In the genomic region with DNA sequence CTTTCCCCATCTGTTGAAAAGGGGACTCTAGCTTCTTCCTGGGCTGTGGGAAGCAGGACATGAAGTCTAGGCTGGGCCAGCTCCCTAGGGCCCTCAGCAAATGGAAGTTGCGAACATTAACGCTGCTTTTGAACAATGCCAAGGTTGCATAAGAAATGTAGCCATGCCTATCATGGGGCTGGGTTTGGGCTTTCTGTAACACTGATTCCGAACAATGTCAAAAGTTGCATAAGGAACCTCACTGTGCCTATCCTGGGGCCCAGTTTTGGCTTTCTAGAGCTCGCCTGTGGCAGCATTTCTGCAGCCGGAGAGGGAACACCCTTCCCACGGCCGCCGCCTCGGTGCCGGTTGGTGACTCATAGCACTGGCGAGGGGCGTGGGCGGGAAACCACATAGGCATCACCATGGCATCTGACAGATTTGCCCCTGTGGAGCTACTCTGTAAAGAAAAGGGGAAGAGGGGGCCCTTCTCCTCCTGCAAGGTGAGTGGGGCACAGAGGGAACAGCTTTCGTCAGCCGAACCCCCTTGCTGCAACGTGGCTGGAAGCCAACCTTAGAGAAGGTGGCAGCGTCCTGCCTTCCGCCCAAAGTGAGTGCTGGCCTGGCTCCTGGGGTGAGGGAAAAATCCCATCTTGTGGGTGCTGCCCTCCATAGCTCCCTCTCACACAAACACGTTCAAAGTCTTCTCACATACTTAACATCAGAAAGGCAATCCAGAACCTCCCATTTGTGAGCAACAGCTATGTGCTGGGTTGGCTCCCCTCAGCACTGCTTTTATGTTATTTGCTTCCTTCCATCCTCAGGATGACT, we compare ENCODE assay signal across 10 cellular contexts. TPM values are rescaled to one million over a fixed set of nuclear protein-coding genes. Genes with fewer than 3 reads are reported as not detected.
DNase-seq lines count a peak whose midpoint lies in the region; ATAC-seq, FAIRE-seq and TF ChIP-seq lines count a peak whose summit lies in the region.
"Had no signal": no experiment of that assay in that cellular context is flagged by ENCODE, and none has a peak within 500 bp of the region (broad histone marks: within the 10 kb centered on the region; RNA-seq: fewer than 3 reads in every experiment).

No MANE protein-coding gene starts in this region.

- TF ChIP-seq POLR2A in GM12892 (IDR thresholded peaks at IDR 0.05; ENCODE audit: low read depth, low read length), result no peak

- no peaks in the 10 kb centered on the region for H3K9me3 Mint-ChIP-seq in MCF 10A (ENCODE audit: unreplicated experiment)

- H3K27ac Mint-ChIP-seq in MCF 10A (ENCODE audit: low read depth, unreplicated experiment), result no peak overlapping the region

- H3K27me3 ChIP-seq in osteoblast (ENCODE audit: insufficient read depth, low read length), result no peaks in the 10 kb centered on the region

- POLR2A ChIA-PET in MCF 10A (lab: Yijun Ruan, JAX), result no interaction called here

- peak overlapping the region; percentile 65 for H3K4me2 ChIP-seq in osteoblast (ENCODE audit: insufficient read depth, low read length)

- no peaks in the 10 kb centered on the region for H3K9me3 ChIP-seq in osteoblast (ENCODE audit: low read depth, low read length)

- intact Hi-C loops in MCF 10A (cut with micrococcal nuclease), result no loop called here

- DNase-seq in A172 (ENCODE audit: low spot score) (peak; percentile 88), HT-29 (ENCODE audit: low spot score) (peak; percentile 2), MCF 10A (ENCODE audit: unreplicated experiment) (peak; percentile 96), osteoblast (ENCODE audit: insufficient read length, low spot score, missing footprints) (peak; percentile 95), ureter (ENCODE audit: low spot score) (peak; percentile 44), GM12892 (ENCODE audit: insufficient read length) (no peak)
- DNase-seq in activated CD4-positive, CD25-positive, alpha-beta regulatory T cell treated with anti-CD3 and anti-CD28 coated beads, Interleukin-2, amount 50 U/mL, for 72 hours, result peak; percentile 75

- H3K36me3 Mint-ChIP-seq in MCF 10A (ENCODE audit: insufficient read depth, unreplicated experiment), result no peaks in the 10 kb centered on the region

- CTCF ChIA-PET in MCF 10A (lab: Yijun Ruan, JAX), result no interaction called here

- no peaks in the 10 kb centered on the region for H4K20me1 ChIP-seq in osteoblast (ENCODE audit: insufficient read depth, low read length)

- no peak overlapping the region for H3K4me3 Mint-ChIP-seq in MCF 10A (ENCODE audit: unreplicated experiment)

- H3K36me3 ChIP-seq in osteoblast (ENCODE audit: insufficient read depth, low read length), result no peaks in the 10 kb centered on the region

- no peak for ATAC-seq in HG03342 (IDR thresholded peaks at IDR 0.05; ENCODE audit: unreplicated experiment)

- H3K27ac ChIP-seq in osteoblast (ENCODE audit: low read depth, low read length), result peak overlapping the region; percentile 31

- TF ChIP-seq CTCF in MCF 10A (IDR thresholded peaks at IDR 0.05; ENCODE audit: unreplicated experiment), result no peak
- no peak for TF ChIP-seq CTCF in osteoblast (IDR thresholded peaks at IDR 0.05; ENCODE audit: extremely low read depth, low read depth, low read length)

- peaks cover 19% of the 10 kb centered on the region for H3K4me1 ChIP-seq in osteoblast (ENCODE audit: insufficient read depth, low read length)

- peak overlapping the region; percentile 27 for H2AFZ ChIP-seq in osteoblast (ENCODE audit: low read length)

- FAIRE-seq in GM12892 (lab: Jason Lieb, UNC), result no peak

- no peaks in the 10 kb centered on the region for H3K79me2 ChIP-seq in osteoblast (ENCODE audit: insufficient read depth, low read length)

- no peaks in the 10 kb centered on the region for H3K27me3 Mint-ChIP-seq in MCF 10A (ENCODE audit: insufficient read depth, unreplicated experiment)

- H3K4me1 Mint-ChIP-seq in MCF 10A (ENCODE audit: insufficient read depth, unreplicated experiment), result peaks cover 18% of the 10 kb centered on the region

- peak overlapping the region; percentile 20 for H3K4me3 ChIP-seq in osteoblast (ENCODE audit: insufficient read depth, low read length)

- no TSS peak for BruUV-seq in MCF 10A (replicated peaks; lab: Mats Ljungman, UMichigan)

RNA-seq across cellular contexts. Expression of a gene that starts 46.6 kb away (rescaled TPM):
- total RNA-seq in A172 (2014; rRNA removed; shearing (Covaris generic)), result 0.12 and 0.50 TPM in 2 replicates
- not detected in 2 replicates for total RNA-seq in HT-29 (2014; rRNA removed; shearing (Covaris generic))
- total RNA-seq in MCF 10A (2022) (not detected in 2 replicates), osteoblast (not detected in 2 replicates), ureter (not detected)
- not detected for polyA plus RNA-seq in GM12892 (2012; ENCODE audit: missing spikeins)
- total RNA-seq: activated CD8-positive, alpha-beta memory T cell treated with anti-CD3 and anti-CD28 coated beads for 36 hours had no signal
- polyA plus RNA-seq: BJ had no signal
